In the genomic region with DNA sequence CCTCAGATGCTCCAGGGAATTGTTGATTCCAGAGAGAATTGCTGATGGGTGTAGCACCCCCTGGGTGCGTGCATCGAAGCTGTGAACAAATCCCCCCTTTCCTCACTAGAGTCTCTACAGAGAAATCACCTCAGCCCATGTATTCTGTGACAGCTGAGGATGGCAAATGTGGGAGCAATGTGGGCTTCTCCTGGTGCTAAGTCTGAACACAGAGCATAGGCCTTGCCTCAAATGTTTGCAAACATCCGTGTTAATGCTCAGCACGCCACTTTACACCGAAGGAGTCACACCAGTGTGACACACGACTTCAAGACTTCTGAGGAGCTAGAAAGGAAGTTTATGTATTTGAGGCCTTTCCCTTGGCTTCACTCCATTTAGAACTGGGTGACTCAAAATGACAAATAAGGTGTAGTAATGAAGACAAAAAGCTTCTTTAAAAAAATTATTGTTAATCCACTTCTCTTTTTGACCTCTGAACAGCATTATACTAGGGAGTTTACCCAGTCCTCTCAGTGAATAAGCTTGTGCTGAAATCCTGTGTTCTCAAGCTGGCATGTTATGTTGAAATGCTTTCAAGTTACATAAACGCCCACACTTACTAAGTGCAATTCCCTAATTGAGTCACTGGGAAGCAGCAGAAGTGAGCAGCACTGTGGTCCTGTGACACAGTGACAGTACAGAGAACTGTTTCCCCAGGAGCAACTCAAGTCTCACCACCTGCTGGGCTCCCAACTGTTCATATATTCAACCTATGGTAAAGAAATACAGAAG, we compare ENCODE assay signal across 8 cellular contexts.
DNase-seq lines count a peak whose midpoint lies in the region; ATAC-seq and TF ChIP-seq lines count a peak whose summit lies in the region.

No MANE protein-coding gene starts in this region.

- ATAC-seq in HG03108 (IDR thresholded peaks at IDR 0.05; ENCODE audit: unreplicated experiment) (peak; percentile 74), esophagus mucosa (peak; percentile 97)
- ATAC-seq in naive thymus-derived CD4-positive, alpha-beta T cell, result peak; percentile 84

- H3K27ac Mint-ChIP-seq in naive thymus-derived CD4-positive, alpha-beta T cell, result peak overlapping the region in 1 of 9 donors; percentile 46

- CTCF ChIA-PET in BJ (lab: Yijun Ruan, JAX), result interaction anchor here (1.0 kb wide), 1 partner anchor 10 kb away, joined by 6 read pairs; no protein-coding TSS in a partner anchor
- CTCF ChIA-PET in naive thymus-derived CD4-positive, alpha-beta T cell (lab: Charles Lee), result no interaction called here

- H3K4me3 ChIP-seq in BJ (ENCODE audit: low read depth, low read length), result no peak overlapping the region
- H3K4me3 ChIP-seq in naive thymus-derived CD4-positive, alpha-beta T cell (ENCODE audit: low read length), result no peak overlapping the region
- no peak overlapping the region for H3K4me3 ChIP-seq in testis

- H3K36me3 ChIP-seq in BJ (ENCODE audit: control insufficient read depth, insufficient read depth, low read length), result no peaks in the 10 kb centered on the region
- H3K36me3 ChIP-seq in naive thymus-derived CD4-positive, alpha-beta T cell (ENCODE audit: control insufficient read depth in 2 of 3, insufficient read depth in 3 of 3, low read length in 3 of 3), result no peaks in the 10 kb centered on the region
- H3K36me3 ChIP-seq in testis (ENCODE audit: low read depth, missing control alignments), result no peaks in the 10 kb centered on the region

- H3K4me3 Mint-ChIP-seq in naive thymus-derived CD4-positive, alpha-beta T cell, result no peak overlapping the region

- peaks cover 0 to 9% (median 3%) of the 10 kb centered on the region in 11 donors for H3K9me3 Mint-ChIP-seq in naive thymus-derived CD4-positive, alpha-beta T cell

- peak; percentile 19; the same call in 1 of the 2 replicates for TF ChIP-seq CTCF in BJ (IDR thresholded peaks at IDR 0.05; ENCODE audit: insufficient read depth, low read depth, low read length)
- no peak for TF ChIP-seq CTCF in testis (IDR thresholded peaks at IDR 0.05)

- H3K27me3 ChIP-seq in BJ (ENCODE audit: control insufficient read depth, insufficient read depth, low read length) (no peaks in the 10 kb centered on the region), testis (no peaks in the 10 kb centered on the region)
- H3K27me3 ChIP-seq in naive thymus-derived CD4-positive, alpha-beta T cell (ENCODE audit: control insufficient read depth in 2 of 2, insufficient read depth in 2 of 2, low read length in 2 of 2), result no peaks in the 10 kb centered on the region

- no peaks in the 10 kb centered on the region for H3K27me3 Mint-ChIP-seq in naive thymus-derived CD4-positive, alpha-beta T cell

- POLR2A ChIA-PET in BJ (lab: Charles Lee), result no interaction called here
- POLR2A ChIA-PET in naive thymus-derived CD4-positive, alpha-beta T cell (lab: Charles Lee), result interaction anchor here (0.6 kb wide), 1 partner anchor 230 kb away, joined by 3 read pairs; no protein-coding TSS in a partner anchor

- H3K27ac ChIP-seq in naive thymus-derived CD4-positive, alpha-beta T cell (ENCODE audit: low read depth, low read length), result no peak overlapping the region
- no peak overlapping the region for H3K27ac ChIP-seq in testis

- H3K4me1 ChIP-seq in naive thymus-derived CD4-positive, alpha-beta T cell (ENCODE audit: control insufficient read depth in 2 of 2, insufficient read depth in 2 of 2, low read length in 2 of 2), result no peaks in the 10 kb centered on the region
- H3K4me1 ChIP-seq in testis, result no peaks in the 10 kb centered on the region

- intact Hi-C loops in naive thymus-derived CD4-positive, alpha-beta T cell (cut with micrococcal nuclease), result no loop called here
- intact Hi-C loops in testis (cut with DNase I; ENCODE audit: low total_unique reads), result no loop called here

- 67 to 72% methylated on average over 7 of the region's 7 CpGs for WGBS in testis, 2 donors

- no peaks in the 10 kb centered on the region for H3K9me3 ChIP-seq in naive thymus-derived CD4-positive, alpha-beta T cell (ENCODE audit: control insufficient read depth in 2 of 3, low read length in 3 of 3)
- no peaks in the 10 kb centered on the region for H3K9me3 ChIP-seq in testis

- peaks cover 0 to 13% (median 0%) of the 10 kb centered on the region in 7 donors for H3K4me1 Mint-ChIP-seq in naive thymus-derived CD4-positive, alpha-beta T cell

- TF ChIP-seq POLR2A in testis (IDR thresholded peaks at IDR 0.05), result no peak

- H3K36me3 Mint-ChIP-seq in naive thymus-derived CD4-positive, alpha-beta T cell, result no peaks in the 10 kb centered on the region

- DNase-seq in BJ (ENCODE audit: low read depth), result peak; percentile 51
- peak; percentile 3 for DNase-seq in GM19238 (ENCODE audit: insufficient read length, low spot score)
- peak; percentile 98 for DNase-seq in SIG-M5 (lab: John Stamatoyannopoulos, UW)
- DNase-seq in naive thymus-derived CD4-positive, alpha-beta T cell, result no peak
- no peak for DNase-seq in T1000 (lab: John Stamatoyannopoulos, UW)
- no peak for DNase-seq in testis

Comparison
In these comparisons a context has a peak if more than half of its experiments do, and no peak if none do; other contexts are left out.
1. DNase-seq: peak in BJ (single experiment), GM19238 (single experiment) and SIG-M5 (single experiment); none in naive thymus-derived CD4-positive, alpha-beta T cell (0 of 9), T1000 (single experiment) and testis (single experiment).
2. Peak in every context shown above with its lines, with median percentiles within 50 percentile points of each other: ATAC-seq.